In the genomic region with DNA sequence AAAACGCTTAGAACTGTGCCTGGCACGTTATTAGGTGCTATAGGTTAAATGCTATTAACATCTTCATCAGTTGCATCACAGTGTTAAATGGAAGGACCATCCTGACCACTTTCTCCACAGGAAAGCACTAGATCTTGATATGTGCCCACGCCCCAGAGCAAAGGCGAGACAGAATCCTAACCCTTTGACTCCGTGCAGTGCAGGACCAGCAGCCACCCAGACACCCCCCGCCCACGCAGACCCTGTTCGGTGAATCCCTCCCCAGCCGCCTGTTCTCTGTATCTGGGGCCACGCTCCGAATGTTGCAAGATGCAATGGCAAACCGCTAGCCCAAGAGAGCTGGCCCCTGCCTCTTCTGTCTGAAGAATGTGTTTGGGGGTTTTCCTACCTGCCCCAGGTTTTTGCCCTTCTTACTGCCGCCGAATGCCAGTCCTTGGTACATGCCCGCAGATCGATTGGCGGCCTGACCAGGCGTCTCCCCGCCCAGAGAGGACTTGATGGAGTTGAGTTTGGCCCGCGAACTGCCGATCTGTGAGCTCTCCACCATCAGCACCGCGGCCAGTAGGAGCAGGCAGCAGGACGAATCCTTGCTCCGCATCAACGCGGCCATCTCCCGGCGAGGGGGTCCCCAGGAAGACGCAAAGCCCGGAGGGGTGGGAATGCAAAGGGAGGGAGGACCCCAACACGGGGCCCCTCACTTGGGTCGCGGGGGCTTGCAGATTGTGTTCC, we compare ENCODE assay signal across 8 cellular contexts. TPM values are rescaled to one million over a fixed set of nuclear protein-coding genes. Genes with fewer than 3 reads are reported as not detected.
DNase-seq lines count a peak whose midpoint lies in the region; ATAC-seq, FAIRE-seq and TF ChIP-seq lines count a peak whose summit lies in the region.

No MANE protein-coding gene starts in this region.

- H3K4me1 Mint-ChIP-seq in astrocyte (ENCODE audit: low read depth, unreplicated experiment) = peaks cover 12% of the 10 kb centered on the region

- H3K27ac ChIP-seq in astrocyte (ENCODE audit: low read depth, low read length) = no peak overlapping the region

- H3K27ac Mint-ChIP-seq in astrocyte (ENCODE audit: unreplicated experiment) = no peak overlapping the region

- H3K79me2 ChIP-seq in astrocyte (ENCODE audit: insufficient read depth, low read length) = no peaks in the 10 kb centered on the region

- no peaks in the 10 kb centered on the region for H4K20me1 ChIP-seq in astrocyte (ENCODE audit: insufficient read depth, low read length)

- H3K4me2 ChIP-seq in astrocyte (ENCODE audit: low read length) = peak overlapping the region; percentile 99

- peak overlapping the region; percentile 77 for H2AFZ ChIP-seq in astrocyte (ENCODE audit: low read depth, low read length)

- H3K4me3 Mint-ChIP-seq in astrocyte (ENCODE audit: unreplicated experiment) = peak overlapping the region; percentile 92

- no peaks in the 10 kb centered on the region for H3K36me3 Mint-ChIP-seq in astrocyte (ENCODE audit: low read depth, unreplicated experiment)

- peak overlapping the region; percentile 79 for H3K4me3 ChIP-seq in astrocyte (ENCODE audit: insufficient read depth, low read depth, low read length)

- H3K27me3 Mint-ChIP-seq in astrocyte (ENCODE audit: low read depth, unreplicated experiment) = peaks cover 51% of the 10 kb centered on the region

- H3K27me3 ChIP-seq in astrocyte (ENCODE audit: insufficient read depth, low read length) = peaks cover 5% of the 10 kb centered on the region

- H3K9me3 Mint-ChIP-seq in astrocyte (ENCODE audit: unreplicated experiment) = peaks cover 1% of the 10 kb centered on the region

- DNase-seq in NOMO-1 treated with DMSO at 0.1 percent for 48 hours (lab: John Stamatoyannopoulos, UW; ENCODE audit: unreplicated experiment) (peak; percentile 24), NOMO-1 (lab: John Stamatoyannopoulos, UW; ENCODE audit: unreplicated experiment in 2 of 2) (no peak), astrocyte (ENCODE audit: low read depth) (peak; percentile 31), iPS-NIHi7 (ENCODE audit: extremely low spot score) (peak; percentile 48), NCI-H526 (lab: John Stamatoyannopoulos, UW) (no peak), NCI-H510A (lab: John Stamatoyannopoulos, UW) (no peak)
- DNase-seq in stimulated activated naive CD8-positive, alpha-beta T cell treated with anti-CD3 and anti-CD28 coated beads, Interleukin-15, Interleukin-2, amounts not matched to agents 100 U/mL and 50 U/mL, for 24 hours = peak; percentile 10

- H3K9me3 ChIP-seq in astrocyte (ENCODE audit: insufficient read depth, low read depth, low read length) = no peaks in the 10 kb centered on the region

- peaks cover 24% of the 10 kb centered on the region for H3K4me1 ChIP-seq in astrocyte (ENCODE audit: insufficient read depth, low read length)

- TF ChIP-seq CTCF in astrocyte (IDR thresholded peaks at IDR 0.05; ENCODE audit: insufficient read depth, low read depth, low read length) = no peak

- peak overlapping the region; percentile 66 for H3K9ac ChIP-seq in astrocyte (ENCODE audit: low read length)

- no peaks in the 10 kb centered on the region for H3K36me3 ChIP-seq in astrocyte (ENCODE audit: insufficient read depth, low read length)

- FAIRE-seq in astrocyte (lab: Jason Lieb, UNC) = no peak

- no peak for ATAC-seq in stimulated activated naive CD8-positive, alpha-beta T cell treated with anti-CD3 and anti-CD28 coated beads, Interleukin-15, Interleukin-2, amounts not matched to agents 100 U/mL and 50 U/mL, for 24 hours
- no peak for ATAC-seq in HG03520 (IDR thresholded peaks at IDR 0.05; ENCODE audit: unreplicated experiment)

RNA-seq across cellular contexts. Expression of gene DKK2, which starts 1.0 kb away (rescaled TPM):
- 2.1 and 3.3 TPM in 2 replicates for total RNA-seq in astrocyte

Comparison
In these comparisons a context has a peak if more than half of its experiments do, and no peak if none do; other contexts are left out.
1. DNase-seq: peak in NOMO-1 treated with DMSO at 0.1 percent for 48 hours (single experiment), astrocyte (single experiment), iPS-NIHi7 (single experiment) and stimulated activated naive CD8-positive, alpha-beta T cell treated with anti-CD3 and anti-CD28 coated beads, Interleukin-15, Interleukin-2, amounts not matched to agents 100 U/mL and 50 U/mL, for 24 hours (single experiment); none in NOMO-1 (0 of 2), NCI-H526 (0 of 2) and NCI-H510A (single experiment).